15 cellular contexts compared by ENCODE assay signal in the genomic region with DNA sequence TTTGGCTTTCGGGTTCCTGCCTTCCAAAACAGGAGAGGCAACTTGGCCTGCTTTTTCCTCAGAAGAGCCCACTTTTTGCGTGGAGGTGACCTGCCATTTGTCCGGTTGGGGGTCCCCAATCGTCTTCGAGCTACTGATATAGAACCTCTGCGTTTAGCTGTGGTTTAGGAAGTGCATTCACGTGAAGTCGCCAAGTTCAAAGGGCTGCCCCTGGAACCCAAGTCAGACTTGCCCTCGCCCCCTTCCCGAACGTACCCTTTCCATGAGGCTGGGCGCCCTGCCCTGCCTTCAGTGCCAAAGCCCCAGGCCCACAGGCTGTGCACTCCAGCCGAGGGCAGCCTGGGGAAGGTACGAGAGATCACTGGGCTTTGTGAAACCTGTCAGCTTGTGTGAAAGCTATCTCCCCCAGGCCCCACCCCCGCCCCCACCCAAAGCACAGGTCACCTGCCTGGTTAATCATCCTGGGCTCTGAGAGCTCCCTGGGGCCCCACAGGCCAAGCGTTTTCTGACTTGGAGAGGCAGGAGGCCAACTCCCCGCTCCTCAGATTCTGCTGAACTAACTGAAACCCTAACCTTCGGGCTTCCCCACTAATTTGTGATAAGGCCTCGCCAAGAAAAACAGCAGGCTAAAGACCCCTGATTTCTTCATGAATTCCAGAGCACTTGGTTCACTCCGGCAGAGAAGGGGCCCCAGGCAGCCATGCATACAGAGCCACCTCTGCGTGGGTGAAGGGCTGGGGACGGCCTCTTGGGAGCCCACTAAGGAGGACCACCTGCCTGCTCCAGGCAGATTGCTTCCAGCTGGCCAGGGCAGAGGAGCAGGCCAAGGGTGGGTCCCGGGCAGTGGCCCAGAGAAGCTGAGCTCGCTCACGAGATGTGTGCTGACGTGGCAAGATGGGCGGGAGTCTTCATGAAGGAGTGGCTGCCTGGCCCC. TPM values are rescaled to one million over a fixed set of nuclear protein-coding genes. Genes with fewer than 3 reads are reported as not detected.
DNase-seq lines count a peak whose midpoint lies in the region; ATAC-seq lines count a peak whose summit lies in the region.
"Had no signal": no experiment of that assay in that cellular context is flagged by ENCODE, and none has a peak within 500 bp of the region (broad histone marks: within the 10 kb centered on the region; RNA-seq: fewer than 3 reads in every experiment).

No MANE protein-coding gene starts in this region.

- H3K4me3 ChIP-seq in duodenal mucosa (ENCODE audit: low read depth in 1 of 2, low read length in 2 of 2) (no peak overlapping the region), skeletal muscle tissue (ENCODE audit: low read length in 3 of 3) (no peak overlapping the region)
- H3K4me3 ChIP-seq: SJCRH30 had no signal

- H3K27me3 ChIP-seq in duodenal mucosa (ENCODE audit: control insufficient read depth in 1 of 2, insufficient read depth in 2 of 2, low read length in 2 of 2) = no peaks in the 10 kb centered on the region
- H3K27me3 ChIP-seq in skeletal muscle tissue (ENCODE audit: control insufficient read depth in 3 of 3, insufficient read depth in 3 of 3, low read length in 3 of 3) = no peaks in the 10 kb centered on the region

- peak overlapping the region; percentile 20 for H3K27ac ChIP-seq in duodenal mucosa (ENCODE audit: low read depth, low read length)
- peak overlapping the region; percentile 19 for H3K27ac ChIP-seq in skeletal muscle tissue (ENCODE audit: low read depth, low read length)
- H3K27ac ChIP-seq: HL-60, SJCRH30 had no signal

- H3K4me1 ChIP-seq in duodenal mucosa (ENCODE audit: control insufficient read depth in 1 of 2, insufficient read depth in 2 of 2, low read length in 2 of 2) (peaks cover 28 to 29% of the 10 kb centered on the region in 2 donors), skeletal muscle tissue (ENCODE audit: control insufficient read depth in 3 of 3, insufficient read depth in 3 of 3, low read length in 3 of 3) (peaks cover 7 to 23% (median 16%) of the 10 kb centered on the region in 3 donors)
- H3K4me1 ChIP-seq: SJCRH30 had no signal

- intact Hi-C loops in left colon (cut with DNase I, micrococcal nuclease) = no loop called here

- H3K9me3 ChIP-seq in duodenal mucosa (ENCODE audit: control insufficient read depth in 1 of 2, low read length in 2 of 2) (no peaks in the 10 kb centered on the region), skeletal muscle tissue (ENCODE audit: control insufficient read depth in 3 of 3, low read length in 3 of 3) (no peaks in the 10 kb centered on the region)
- H3K9me3 ChIP-seq: SJCRH30 had no signal

- H3K9ac ChIP-seq in duodenal mucosa (ENCODE audit: low read depth in 1 of 2, low read length in 2 of 2) (no peak overlapping the region), skeletal muscle tissue (ENCODE audit: low read depth in 1 of 3, low read length in 3 of 3) (no peak overlapping the region)

- DNase-seq in GM03348 (ENCODE audit: low spot score) = peak; percentile 57
- DNase-seq in kidney glomerular epithelial cell (lab: John Stamatoyannopoulos, UW) = peak; percentile 34
- DNase-seq in cerebellum (ENCODE audit: low spot score) = no peak
- DNase-seq in activated effector memory CD4-positive, alpha-beta T cell treated with anti-CD3 and anti-CD28 coated beads, Interleukin-2, amount 50 U/mL, for 16 hours = no peak
- DNase-seq in left colon = no peak
- DNase-seq: activated naive CD8-positive, alpha-beta T cell treated with anti-CD3 and anti-CD28 coated beads for 36 hours; CD4-positive, CD25-positive, alpha-beta regulatory T cell; GF-D8; stimulated activated CD4-positive, alpha-beta T cell treated with anti-CD3 and anti-CD28 coated beads, Interleukin-4, amount 100 ng/mL, for 1 hour; stimulated activated naive B cell treated with anti-CD40 and anti-IgM and Interleukin-4, amounts not matched to agents 10 μg/mL and 1 μg/mL and 100 μg/mL, for 72 hours had no signal

- peaks cover 0 to 3% of the 10 kb centered on the region in 2 donors for H3K36me3 ChIP-seq in duodenal mucosa (ENCODE audit: control insufficient read depth in 1 of 2, insufficient read depth in 2 of 2, low read length in 2 of 2)
- no peaks in the 10 kb centered on the region for H3K36me3 ChIP-seq in skeletal muscle tissue (ENCODE audit: control insufficient read depth in 3 of 3, insufficient read depth in 3 of 3, low read length in 3 of 3)
- H3K36me3 ChIP-seq: SJCRH30 had no signal

- no peak for ATAC-seq in left colon
- no peak for ATAC-seq in HG02610 (IDR thresholded peaks at IDR 0.05; ENCODE audit: unreplicated experiment)
- ATAC-seq: stimulated activated naive B cell treated with anti-CD40 and anti-IgM and Interleukin-4, amounts not matched to agents 10 μg/mL and 1 μg/mL and 100 μg/mL, for 72 hours had no signal

RNA-seq across cellular contexts. Expression of gene KCNQ1OT1, which starts 25.8 kb away (rescaled TPM):
- total RNA-seq in skeletal muscle tissue = 6.8 TPM
- total RNA-seq in cerebellum = 12.0 TPM
- total RNA-seq in left colon = 1 to 10 TPM; 1.1 to 1.9 TPM

Comparison
In these comparisons a context has a peak if more than half of its experiments do, and no peak if none do; other contexts are left out.
1. DNase-seq: peak in GM03348 (single experiment) and kidney glomerular epithelial cell (single experiment); none in cerebellum (single experiment), activated effector memory CD4-positive, alpha-beta T cell treated with anti-CD3 and anti-CD28 coated beads, Interleukin-2, amount 50 U/mL, for 16 hours (single experiment) and left colon (0 of 2).